8 cellular contexts compared by ENCODE assay signal in genomic region chr17:59844884-59845594, GRCh38. TPM values are rescaled to one million over a fixed set of nuclear protein-coding genes. Genes with fewer than 3 reads are reported as not detected.
DNase-seq lines count a peak whose midpoint lies in the region; ATAC-seq and TF ChIP-seq lines count a peak whose summit lies in the region.

No MANE protein-coding gene starts in this region.

- peak overlapping the region; percentile 71 for H3K4me3 Mint-ChIP-seq in activated T-helper 1 cell treated with anti-CD3 and anti-CD28 coated beads, Interleukin-12 subunit alpha, Interleukin-12 subunit beta, Interleukin-2, Interleukin-4 antibody, amounts not matched to agents 30 ng/mL and 10 ng/mL and 1 ng/mL, durations not matched to agents 14 hours and 24 hours and 36 hours

- TF ChIP-seq EP300 in upper lobe of left lung (IDR thresholded peaks at IDR 0.05): no peak

- peaks cover 67% of the 10 kb centered on the region for H3K4me1 Mint-ChIP-seq in activated T-helper 1 cell treated with anti-CD3 and anti-CD28 coated beads, Interleukin-12 subunit alpha, Interleukin-12 subunit beta, Interleukin-2, Interleukin-4 antibody, amounts not matched to agents 30 ng/mL and 10 ng/mL and 1 ng/mL, durations not matched to agents 14 hours and 24 hours and 36 hours (ENCODE audit: low read depth)

- peaks cover 34% of the 10 kb centered on the region for H3K36me3 Mint-ChIP-seq in activated T-helper 1 cell treated with anti-CD3 and anti-CD28 coated beads, Interleukin-12 subunit alpha, Interleukin-12 subunit beta, Interleukin-2, Interleukin-4 antibody, amounts not matched to agents 30 ng/mL and 10 ng/mL and 1 ng/mL, durations not matched to agents 14 hours and 24 hours and 36 hours (ENCODE audit: low read depth)

- H3K9me3 ChIP-seq in left ventricle myocardium inferior (replicated peaks): no peaks in the 10 kb centered on the region
- H3K9me3 ChIP-seq in right cardiac atrium (ENCODE audit: control insufficient read depth, low read length): no peaks in the 10 kb centered on the region
- H3K9me3 ChIP-seq in upper lobe of left lung: no peaks in the 10 kb centered on the region

- 77% methylated on average over 3 of the region's 3 CpGs for WGBS in right cardiac atrium
- 73 to 80% methylated on average over 3 of the region's 3 CpGs for WGBS in upper lobe of left lung, 2 donors

- H3K36me3 ChIP-seq in left ventricle myocardium inferior: peaks cover 12% of the 10 kb centered on the region
- H3K36me3 ChIP-seq in kidney epithelial cell (ENCODE audit: control insufficient read depth, insufficient read depth, low read length): peaks cover 2% of the 10 kb centered on the region
- peaks cover 0 to 25% (median 3%) of the 10 kb centered on the region in 4 donors for H3K36me3 ChIP-seq in upper lobe of left lung

- peaks cover 2% of the 10 kb centered on the region for H3K27me3 Mint-ChIP-seq in activated T-helper 1 cell treated with anti-CD3 and anti-CD28 coated beads, Interleukin-12 subunit alpha, Interleukin-12 subunit beta, Interleukin-2, Interleukin-4 antibody, amounts not matched to agents 30 ng/mL and 10 ng/mL and 1 ng/mL, durations not matched to agents 14 hours and 24 hours and 36 hours (ENCODE audit: insufficient read depth)

- TF ChIP-seq CTCF in left ventricle myocardium inferior (IDR thresholded peaks at IDR 0.05; ENCODE audit: borderline replicate concordance) (no peak), kidney epithelial cell (IDR thresholded peaks at IDR 0.05; ENCODE audit: insufficient read depth, low read length, poor library complexity, severe bottlenecking) (no peak), upper lobe of left lung (IDR thresholded peaks at IDR 0.05) (no peak)

- ATAC-seq in right cardiac atrium (no peak), upper lobe of left lung (ENCODE audit: low FRiP score in 2 of 2) (no peak), HG02885 (IDR thresholded peaks at IDR 0.05; ENCODE audit: poor library complexity, unreplicated experiment) (no peak)
- ATAC-seq in activated CD4-positive, CD25-positive, alpha-beta regulatory T cell treated with anti-CD3 and anti-CD28 coated beads, Interleukin-2, amount 50 U/mL, for 24 hours: no peak

- intact Hi-C loops in left ventricle myocardium inferior (cut with micrococcal nuclease): no loop called here
- intact Hi-C loops in right cardiac atrium (cut with DNase I): no loop called here
- intact Hi-C loops in activated T-helper 1 cell treated with anti-CD3 and anti-CD28 coated beads, Interleukin-12 subunit alpha, Interleukin-12 subunit beta, Interleukin-2, Interleukin-4 antibody, amounts not matched to agents 30 ng/mL and 10 ng/mL and 1 ng/mL, durations not matched to agents 14 hours and 24 hours and 36 hours (cut with micrococcal nuclease): loop anchor here (5.0 kb wide), 4 partner anchors 97 to 483 kb away; no protein-coding TSS in a partner anchor

- H3K4me1 ChIP-seq in left ventricle myocardium inferior (peaks cover 47% of the 10 kb centered on the region), right cardiac atrium (ENCODE audit: control insufficient read depth, insufficient read depth, low read length) (peaks cover 2% of the 10 kb centered on the region), upper lobe of left lung (peaks cover 43 to 85% (median 60%) of the 10 kb centered on the region in 4 donors)

- peak overlapping the region; percentile 93 for H3K27ac Mint-ChIP-seq in activated T-helper 1 cell treated with anti-CD3 and anti-CD28 coated beads, Interleukin-12 subunit alpha, Interleukin-12 subunit beta, Interleukin-2, Interleukin-4 antibody, amounts not matched to agents 30 ng/mL and 10 ng/mL and 1 ng/mL, durations not matched to agents 14 hours and 24 hours and 36 hours

- no peak for TF ChIP-seq POLR2A in upper lobe of left lung (IDR thresholded peaks at IDR 0.05)

- H3K4me3 ChIP-seq in left ventricle myocardium inferior: no peak overlapping the region
- H3K4me3 ChIP-seq in right cardiac atrium (ENCODE audit: low read length): no peak overlapping the region
- H3K4me3 ChIP-seq in kidney epithelial cell (ENCODE audit: low read depth, low read length): no peak overlapping the region
- no peak overlapping the region for H3K4me3 ChIP-seq in upper lobe of left lung

- DNase-seq in left ventricle myocardium inferior: no peak
- DNase-seq in right cardiac atrium: no peak
- DNase-seq in activated T-helper 1 cell treated with anti-CD3 and anti-CD28 coated beads, Interleukin-12 subunit alpha, Interleukin-12 subunit beta, Interleukin-2, Interleukin-4 antibody, amounts not matched to agents 30 ng/mL and 10 ng/mL and 1 ng/mL, durations not matched to agents 14 hours and 24 hours and 36 hours (ENCODE audit: low spot score): no peak
- DNase-seq in kidney epithelial cell (ENCODE audit: low read depth): peak; percentile 59
- DNase-seq in upper lobe of left lung: peak in 1 of 2 donors; percentile 20
- DNase-seq in NCI-H524 treated with DMSO at 0.1 percent for 48 hours (lab: John Stamatoyannopoulos, UW): no peak

- H3K27me3 ChIP-seq in left ventricle myocardium inferior (ENCODE audit: low read depth) (no peaks in the 10 kb centered on the region), right cardiac atrium (ENCODE audit: control insufficient read depth, insufficient read depth) (no peaks in the 10 kb centered on the region), kidney epithelial cell (ENCODE audit: control insufficient read depth, insufficient read depth, low read length) (no peaks in the 10 kb centered on the region), upper lobe of left lung (no peaks in the 10 kb centered on the region)

- H3K9me3 Mint-ChIP-seq in activated T-helper 1 cell treated with anti-CD3 and anti-CD28 coated beads, Interleukin-12 subunit alpha, Interleukin-12 subunit beta, Interleukin-2, Interleukin-4 antibody, amounts not matched to agents 30 ng/mL and 10 ng/mL and 1 ng/mL, durations not matched to agents 14 hours and 24 hours and 36 hours: no peaks in the 10 kb centered on the region

- H3K27ac ChIP-seq in left ventricle myocardium inferior (replicated peaks) (peak overlapping the region; percentile 83), right cardiac atrium (ENCODE audit: low read length) (no peak overlapping the region), upper lobe of left lung (peak overlapping the region; percentile 83 to 93 (median 88))

RNA-seq across cellular contexts. Expression of gene TUBD1, which starts 47.7 kb away (rescaled TPM):
- 7.8 TPM for total RNA-seq in left ventricle myocardium inferior
- 1 to 10 TPM; 7.1 to 8.5 (median 8.3) TPM for total RNA-seq in right cardiac atrium
- polyA plus RNA-seq in right cardiac atrium: 5.1 TPM
- 12.3 and 13.2 TPM in 2 replicates for total RNA-seq in activated T-helper 1 cell treated with anti-CD3 and anti-CD28 coated beads, Interleukin-12 subunit alpha, Interleukin-12 subunit beta, Interleukin-2, Interleukin-4 antibody, amounts not matched to agents 30 ng/mL and 10 ng/mL and 1 ng/mL, durations not matched to agents 14 hours and 24 hours and 36 hours
- 5.9 and 8.3 TPM in 2 replicates for total RNA-seq in kidney epithelial cell
- 10 to 100 TPM in 1 of 6 donors, 1 to 10 TPM in 5; 3.1 to 52.4 (median 7.6) TPM for total RNA-seq in upper lobe of left lung

RNA-seq across cellular contexts. Expression of gene RPS6KB1, which starts 47.9 kb away (rescaled TPM):
- total RNA-seq in left ventricle myocardium inferior (20.3 TPM), right cardiac atrium (10 to 100 TPM; 21.9 to 31.3 (median 28.0) TPM), kidney epithelial cell (19.2 and 19.8 TPM in 2 replicates), upper lobe of left lung (10 to 100 TPM; 13.1 to 60.8 (median 30.3) TPM)
- 7.8 TPM for polyA plus RNA-seq in right cardiac atrium
- total RNA-seq in activated T-helper 1 cell treated with anti-CD3 and anti-CD28 coated beads, Interleukin-12 subunit alpha, Interleukin-12 subunit beta, Interleukin-2, Interleukin-4 antibody, amounts not matched to agents 30 ng/mL and 10 ng/mL and 1 ng/mL, durations not matched to agents 14 hours and 24 hours and 36 hours: 67.6 and 82.7 TPM in 2 replicates
